ENCODE assay signal across 9 cellular contexts in genomic region chr6:164106345-164106769, GRCh38.
DNase-seq lines count a peak whose midpoint lies in the region; ATAC-seq and TF ChIP-seq lines count a peak whose summit lies in the region.
"Had no signal": no experiment of that assay in that cellular context is flagged by ENCODE, and none has a peak within 500 bp of the region (broad histone marks: within the 10 kb centered on the region; RNA-seq: fewer than 3 reads in every experiment).

No MANE protein-coding gene starts in this region.

- H3K9ac ChIP-seq in smooth muscle cell (ENCODE audit: low read depth): no peak overlapping the region

- TF ChIP-seq CTCF in smooth muscle cell (IDR thresholded peaks at IDR 0.05; ENCODE audit: borderline replicate concordance, insufficient read depth, poor library complexity, severe bottlenecking): peak; percentile 33

- H3K36me3 ChIP-seq in smooth muscle cell (ENCODE audit: low read depth): no peaks in the 10 kb centered on the region

- H3F3A ChIP-seq in smooth muscle cell (ENCODE audit: low read depth): no peaks in the 10 kb centered on the region

- H3K27ac ChIP-seq in smooth muscle cell (ENCODE audit: low read depth): no peak overlapping the region
- H3K27ac ChIP-seq: SK-N-MC had no signal

- H3K4me2 ChIP-seq in smooth muscle cell: no peak overlapping the region

- ATAC-seq in GM21786 (IDR thresholded peaks at IDR 0.05; ENCODE audit: unreplicated experiment): no peak

- H3K27me3 ChIP-seq in smooth muscle cell (ENCODE audit: low read depth): no peaks in the 10 kb centered on the region

- no peaks in the 10 kb centered on the region for H3K79me2 ChIP-seq in smooth muscle cell (ENCODE audit: low read depth)

- peak; percentile 48 for DNase-seq in DMS 273 (lab: John Stamatoyannopoulos, UW; ENCODE audit: unreplicated experiment)
- no peak for DNase-seq in DMS 273 treated with DMSO at 0.1 percent for 48 hours (lab: John Stamatoyannopoulos, UW)
- DNase-seq in NCI-H82 (lab: John Stamatoyannopoulos, UW): peak; percentile 51
- DNase-seq in glomerular visceral epithelial cell (ENCODE audit: extremely low spot score): peak; percentile 20
- DNase-seq in smooth muscle cell (lab: John Stamatoyannopoulos, UW; ENCODE audit: unreplicated experiment): no peak
- DNase-seq in NCI-H748 treated with DMSO at 0.1 percent for 48 hours (lab: John Stamatoyannopoulos, UW): no peak
- no peak for DNase-seq in pons (ENCODE audit: low spot score)

- H3K9me3 ChIP-seq in smooth muscle cell (replicated peaks; ENCODE audit: low read depth): no peaks in the 10 kb centered on the region

- no peak overlapping the region for H3K4me3 ChIP-seq in smooth muscle cell
- H3K4me3 ChIP-seq: SK-N-MC had no signal

- no peaks in the 10 kb centered on the region for H4K20me1 ChIP-seq in smooth muscle cell (ENCODE audit: low read depth)

- WGBS in smooth muscle cell (ENCODE audit: low lambda C conversion rate): 85% methylated on average over 14 of the region's 17 CpGs

- peaks cover 20% of the 10 kb centered on the region for H3K4me1 ChIP-seq in smooth muscle cell (ENCODE audit: low read depth)

- H2AFZ ChIP-seq in smooth muscle cell (ENCODE audit: low read depth): no peak overlapping the region

Comparison
In these comparisons a context has a peak if more than half of its experiments do, and no peak if none do; other contexts are left out.
1. DNase-seq: peak in DMS 273 (single experiment), NCI-H82 (single experiment) and glomerular visceral epithelial cell (single experiment); none in DMS 273 treated with DMSO at 0.1 percent for 48 hours (single experiment), smooth muscle cell (single experiment), NCI-H748 treated with DMSO at 0.1 percent for 48 hours (single experiment) and pons (single experiment).